22 cellular contexts compared by ENCODE assay signal in the genomic region with DNA sequence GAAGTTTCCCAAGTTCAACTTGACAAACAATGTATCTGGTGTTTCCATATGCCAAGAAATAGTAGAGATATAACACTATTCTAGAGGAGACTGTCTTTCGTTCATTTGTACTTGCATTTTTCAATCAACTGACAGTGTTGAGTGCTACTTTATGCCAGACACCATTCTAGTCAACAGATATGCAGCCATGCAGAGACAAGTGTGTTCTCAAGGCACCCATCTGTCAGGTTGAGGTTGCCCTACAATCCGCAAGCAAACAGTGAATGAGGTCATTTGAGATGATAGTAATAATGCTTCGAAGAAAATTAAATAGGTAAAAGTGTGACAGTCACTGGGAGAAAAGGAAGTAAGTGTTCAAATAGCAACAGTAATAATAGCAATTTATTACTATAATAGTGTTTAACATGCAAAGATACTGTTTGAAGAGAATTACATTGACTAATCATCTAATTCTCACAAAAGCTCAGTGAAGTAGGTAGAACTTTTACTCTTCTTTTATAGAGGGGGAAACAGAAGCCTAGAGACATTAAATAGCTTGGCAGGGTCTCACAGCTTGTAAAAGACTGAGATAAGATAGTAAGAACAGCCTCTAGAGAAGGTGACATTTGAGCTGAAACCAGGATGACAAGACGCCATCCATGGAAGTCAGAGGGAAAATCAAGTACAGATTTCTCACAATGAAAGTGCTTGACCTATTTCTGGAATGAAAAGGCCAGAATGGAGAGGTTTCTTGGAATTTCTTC.
A peak's percentile ranks its signal among the peaks of the same experiment; 100 is the strongest.
DNase-seq lines count a peak whose midpoint lies in the region; ATAC-seq and TF ChIP-seq lines count a peak whose summit lies in the region.
"Had no signal": no experiment of that assay in that cellular context is flagged by ENCODE, and none has a peak within 500 bp of the region (broad histone marks: within the 10 kb centered on the region; RNA-seq: fewer than 3 reads in every experiment).

No MANE protein-coding gene starts in this region.

- WGBS in mesendoderm (ENCODE audit: extremely low coverage, insufficient coverage, low lambda C conversion rate), result no CpG with 5 or more reads among the region's 4 CpGs

- no peak overlapping the region for H2BK120ac ChIP-seq in mesendoderm (ENCODE audit: low read depth, low read length)

- no peak overlapping the region for H3K4me3 ChIP-seq in left ventricle myocardium inferior
- H3K4me3 ChIP-seq in mesendoderm (ENCODE audit: low read length), result no peak overlapping the region
- H3K4me3 ChIP-seq: A549, BLaER1, GM12878, GM23248 had no signal

- H2BK5ac ChIP-seq in mesendoderm (ENCODE audit: low read length), result no peak overlapping the region

- H3K79me1 ChIP-seq in mesendoderm (ENCODE audit: low read length), result no peaks in the 10 kb centered on the region

- no peak for TF ChIP-seq CTCF in left ventricle myocardium inferior (IDR thresholded peaks at IDR 0.05; ENCODE audit: borderline replicate concordance)

- no peak overlapping the region for H2AK5ac ChIP-seq in mesendoderm (ENCODE audit: low read length)

- H3K4ac ChIP-seq in mesendoderm (ENCODE audit: low read depth, low read length), result no peak overlapping the region

- peak; percentile 59 for ATAC-seq in Right ventricle myocardium superior (ENCODE audit: poor library complexity)
- ATAC-seq: A549; CD8-positive, alpha-beta T cell; GM12878 had no signal

- no peak overlapping the region for H3K9ac ChIP-seq in mesendoderm (ENCODE audit: low read length)
- H3K9ac ChIP-seq: BLaER1, GM23248 had no signal

- H3K36me3 ChIP-seq in left ventricle myocardium inferior (no peaks in the 10 kb centered on the region), mesendoderm (ENCODE audit: control insufficient read depth, insufficient read depth, low read length) (no peaks in the 10 kb centered on the region)
- H3K36me3 ChIP-seq: BLaER1 had no signal

- no peak overlapping the region for H4K8ac ChIP-seq in mesendoderm (ENCODE audit: low read depth, low read length)

- H3K23ac ChIP-seq in mesendoderm (ENCODE audit: low read length), result no peak overlapping the region

- H3K27ac ChIP-seq in left ventricle myocardium inferior (replicated peaks) (no peak overlapping the region), mesendoderm (ENCODE audit: low read depth, low read length) (no peak overlapping the region)
- H3K27ac ChIP-seq: A549, BLaER1, C4-2B, GM23248 had no signal

- no peak overlapping the region for H3K18ac ChIP-seq in mesendoderm (ENCODE audit: low read length)

- no peak for DNase-seq in Right ventricle myocardium superior
- DNase-seq in left ventricle myocardium inferior, result no peak
- peak; percentile 26 for DNase-seq in NCI-H345 (lab: John Stamatoyannopoulos, UW)
- DNase-seq in mesendoderm, result peak; percentile 55
- DNase-seq in DMS53 (lab: John Stamatoyannopoulos, UW), result no peak
- DNase-seq in activated CD4-positive, alpha-beta T cell treated with anti-CD3 and anti-CD28 coated beads, Interleukin-2, amount 50 U/mL, for 4 hours, result no peak
- DNase-seq: 8988T; ACHN; Caco-2; CD4-positive, CD25-positive, alpha-beta regulatory T cell; CD8-positive, alpha-beta T cell; DMS153; DMS79; EL; GDM1; GM23248; H7; HCEC 1CT had no signal

- H3K56ac ChIP-seq in mesendoderm (ENCODE audit: low read length), result no peak overlapping the region

- peaks cover 21% of the 10 kb centered on the region for H3K9me3 ChIP-seq in left ventricle myocardium inferior (replicated peaks)
- H3K9me3 ChIP-seq: A549, Caco-2 had no signal

- no peaks in the 10 kb centered on the region for H3K27me3 ChIP-seq in left ventricle myocardium inferior (ENCODE audit: low read depth)
- no peaks in the 10 kb centered on the region for H3K27me3 ChIP-seq in mesendoderm (ENCODE audit: insufficient read depth, low read length, poor library complexity)
- H3K27me3 ChIP-seq: BLaER1 had no signal

- H3K79me2 ChIP-seq in mesendoderm (ENCODE audit: control insufficient read depth, insufficient read depth, low read length), result no peaks in the 10 kb centered on the region

- H3K4me1 ChIP-seq in left ventricle myocardium inferior (no peaks in the 10 kb centered on the region), mesendoderm (ENCODE audit: control insufficient read depth, low read depth, low read length) (peaks cover 4% of the 10 kb centered on the region)
- H3K4me1 ChIP-seq: A549, BLaER1, Caco-2 had no signal

- intact Hi-C loops in Right ventricle myocardium superior (cut with DNase I), result no loop called here
- intact Hi-C loops in left ventricle myocardium inferior (cut with micrococcal nuclease), result no loop called here

- no peak overlapping the region for H3K4me2 ChIP-seq in mesendoderm (ENCODE audit: low read length)
- H3K4me2 ChIP-seq: A549, BLaER1 had no signal

- H2BK15ac ChIP-seq in mesendoderm (replicated peaks; ENCODE audit: low read depth), result no peak overlapping the region

- no peak overlapping the region for H4K5ac ChIP-seq in mesendoderm (ENCODE audit: low read length)

Comparison
In these comparisons a context has a peak if more than half of its experiments do, and no peak if none do; other contexts are left out.
1. DNase-seq: peak in NCI-H345 (single experiment) and mesendoderm (single experiment); none in Right ventricle myocardium superior (single experiment), left ventricle myocardium inferior (single experiment), DMS53 (single experiment) and activated CD4-positive, alpha-beta T cell treated with anti-CD3 and anti-CD28 coated beads, Interleukin-2, amount 50 U/mL, for 4 hours (0 of 2).